11 cellular contexts compared by ENCODE assay signal in the genomic region with DNA sequence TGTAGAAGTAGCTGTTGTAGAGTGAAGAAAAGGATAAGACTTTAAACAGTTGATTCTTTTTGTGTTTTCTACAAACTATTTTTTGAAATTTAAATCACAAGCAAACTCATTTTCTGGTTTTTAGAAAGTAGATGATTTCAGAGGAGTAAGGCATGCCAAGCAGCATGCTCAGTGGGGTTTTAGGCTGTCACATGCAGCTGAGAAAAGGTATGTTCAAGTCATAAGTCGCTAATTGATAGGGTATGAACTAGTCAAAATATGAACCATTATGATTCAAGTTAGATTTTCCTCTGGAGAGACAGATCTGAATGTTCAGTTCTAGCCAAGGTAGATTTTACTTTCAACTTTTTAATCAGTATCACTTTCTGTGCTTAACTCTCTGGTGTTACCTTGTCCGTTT. TPM values are rescaled to one million over a fixed set of nuclear protein-coding genes. Genes with fewer than 3 reads are reported as not detected.
"Had no signal": no experiment of that assay in that cellular context is flagged by ENCODE, and none has a peak within 500 bp of the region (broad histone marks: within the 10 kb centered on the region; RNA-seq: fewer than 3 reads in every experiment).

No MANE protein-coding gene starts in this region.

RNA-seq across cellular contexts. Expression of a gene that starts 3.0 kb away (rescaled TPM):
- total RNA-seq: kidney epithelial cell, left ventricle myocardium inferior, lower leg skin, mesothelial cell of epicardium, osteocyte, posterior vena cava, sigmoid colon, spleen, temporal lobe, tibial nerve, ureter had no signal
